ENCODE assay signal across 8 cellular contexts in genomic region chr20:34557936-34558319, GRCh38. TPM values are rescaled to one million over a fixed set of nuclear protein-coding genes. Genes with fewer than 3 reads are reported as not detected.
DNase-seq lines count a peak whose midpoint lies in the region; ATAC-seq, FAIRE-seq and TF ChIP-seq lines count a peak whose summit lies in the region.

No MANE protein-coding gene starts in this region.

- H3K4me3 ChIP-seq in liver (ENCODE audit: low read depth in 1 of 3, low read length in 3 of 3) = peak overlapping the region; percentile 40 to 76 (median 59)
- H3K4me3 ChIP-seq in HepG2 (replicated peaks in 1 of 3; ENCODE audit: insufficient read depth in 1 of 3, low read depth in 2 of 3, low read length in 3 of 3) = no peak overlapping the region
- H3K4me3 ChIP-seq in breast epithelium = peak overlapping the region; percentile 73 to 95 (median 84)

- TF ChIP-seq EP300 in HepG2 (IDR thresholded peaks at IDR 0.05; ENCODE audit: low read depth in 2 of 2, low read length in 2 of 2) (no peak), HepG2 (CRISPR knock-in tag; IDR thresholded peaks at IDR 0.05; ENCODE audit: borderline replicate concordance) (no peak)

- H3K4me1 ChIP-seq in liver (ENCODE audit: control insufficient read depth in 4 of 4, insufficient read depth in 4 of 4, low read length in 3 of 4) (peaks cover 8 to 17% (median 12%) of the 10 kb centered on the region in 4 donors), HepG2 (ENCODE audit: insufficient read depth, low read length) (peaks cover 12% of the 10 kb centered on the region), breast epithelium (peaks cover 0 to 3% of the 10 kb centered on the region in 2 donors)

- CTCF ChIA-PET in HepG2 (lab: Yijun Ruan, JAX; ENCODE audit: low intra/inter-chr PET ratio, low total read pairs) = no interaction called here

- intact Hi-C loops in HepG2 (cut with micrococcal nuclease; ENCODE audit: unreplicated experiment) = no loop called here
- intact Hi-C loops in breast epithelium (cut with DNase I; ENCODE audit: low total_unique reads) = no loop called here

- no peaks in the 10 kb centered on the region for H4K20me1 ChIP-seq in HepG2 (ENCODE audit: insufficient read depth, low read length)

- no peak for TF ChIP-seq POLR2A in HepG2 (IDR thresholded peaks at IDR 0.05; ENCODE audit: insufficient read depth in 1 of 2, low read depth in 2 of 2, low read length in 2 of 2)
- TF ChIP-seq POLR2A in breast epithelium (IDR thresholded peaks at IDR 0.05) = no peak

- POLR2A ChIA-PET in HepG2 (lab: Yijun Ruan, JAX) = no interaction called here

- H3K4me1 Mint-ChIP-seq in mesothelial cell of epicardium = peaks cover 11% of the 10 kb centered on the region

- H3K9ac ChIP-seq in liver (ENCODE audit: low read depth in 1 of 2, low read length in 2 of 2) (peak overlapping the region; percentile 77 to 89), HepG2 (ENCODE audit: insufficient read depth, low read depth, low read length) (no peak overlapping the region)

- peak overlapping the region; percentile 90 for H3K27ac Mint-ChIP-seq in mesothelial cell of epicardium

- H3K9me3 ChIP-seq in liver (ENCODE audit: control insufficient read depth in 4 of 4, low read length in 3 of 4) (no peaks in the 10 kb centered on the region), HepG2 (ENCODE audit: low read length) (no peaks in the 10 kb centered on the region), breast epithelium (no peaks in the 10 kb centered on the region)

- DNase-seq in HepG2 (ENCODE audit: low spot score) = no peak
- DNase-seq in breast epithelium (ENCODE audit: low spot score in 2 of 2) = no peak
- DNase-seq in mesothelial cell of epicardium (ENCODE audit: low spot score in 2 of 2, unreplicated experiment in 2 of 2) = no peak
- no peak for DNase-seq in NCI-H82 treated with DMSO at 0.1 percent for 48 hours (lab: John Stamatoyannopoulos, UW; ENCODE audit: unreplicated experiment)
- no peak for DNase-seq in NCI-H774 (lab: John Stamatoyannopoulos, UW)
- DNase-seq in left lobe of liver (ENCODE audit: low spot score) = no peak
- DNase-seq in H4 (ENCODE audit: low spot score) = no peak

- no peaks in the 10 kb centered on the region for H3K79me2 ChIP-seq in HepG2 (ENCODE audit: insufficient read depth, low read length)

- no peak overlapping the region for H3K4me2 ChIP-seq in HepG2 (ENCODE audit: low read depth, low read length)

- peak overlapping the region; percentile 78 for H3K4me3 Mint-ChIP-seq in mesothelial cell of epicardium

- TF ChIP-seq RAD21 in liver (IDR thresholded peaks at IDR 0.05) (no peak), HepG2 (CRISPR knock-in tag; IDR thresholded peaks at IDR 0.05) (no peak)

- H3K27me3 ChIP-seq in liver (ENCODE audit: control insufficient read depth in 4 of 4, insufficient read depth in 4 of 4, low read length in 3 of 4) (no peaks in the 10 kb centered on the region), HepG2 (ENCODE audit: control insufficient read depth in 1 of 2, insufficient read depth in 2 of 2, low read length in 2 of 2) (no peaks in the 10 kb centered on the region), breast epithelium (no peaks in the 10 kb centered on the region)

- FAIRE-seq in HepG2 (lab: Jason Lieb, UNC) = no peak

- ATAC-seq in HepG2 (no peak), left lobe of liver (no peak)

- no peaks in the 10 kb centered on the region for H3K36me3 Mint-ChIP-seq in mesothelial cell of epicardium

- 45% methylated on average over 11 of the region's 11 CpGs for WGBS in liver
- WGBS in HepG2 (ENCODE audit: low lambda C conversion rate) = 96% methylated on average over 11 of the region's 11 CpGs

- H3K9me3 Mint-ChIP-seq in mesothelial cell of epicardium = no peaks in the 10 kb centered on the region

- in situ Hi-C loops in HepG2 (cut with HindIII; ENCODE audit: extremely low pct_ligation_motif_present, low pct_unique_long_range_greater_than_20kb) = no loop called here

- TF ChIP-seq CTCF in liver (IDR thresholded peaks at IDR 0.05; ENCODE audit: low read depth, low read length, missing input control) (no peak), HepG2 (CRISPR knock-in tag; IDR thresholded peaks at IDR 0.05) (no peak), breast epithelium (IDR thresholded peaks at IDR 0.05) (no peak), mesothelial cell of epicardium (IDR thresholded peaks at IDR 0.05; ENCODE audit: unreplicated experiment) (no peak)

- H3K36me3 ChIP-seq in liver (ENCODE audit: control insufficient read depth in 4 of 4, insufficient read depth in 3 of 4, low read depth in 1 of 4, low read length in 3 of 4) (no peaks in the 10 kb centered on the region), HepG2 (replicated peaks in 1 of 2; ENCODE audit: control insufficient read depth in 1 of 2, insufficient read depth in 2 of 2, low read length in 2 of 2) (peaks cover 15 to 17% of the 10 kb centered on the region in 2 experiments; a peak in 4 of 5 replicates), breast epithelium (no peaks in the 10 kb centered on the region)

- no TSS peak for BruUV-seq in HepG2 (replicated peaks; lab: Mats Ljungman, UMichigan)

- H3K27ac ChIP-seq in liver (ENCODE audit: low read depth in 1 of 2, low read length in 2 of 2) = peak overlapping the region; percentile 81 to 90
- H3K27ac ChIP-seq in HepG2 (ENCODE audit: extremely low read length, insufficient read depth, low read length) = no peak overlapping the region
- H3K27ac ChIP-seq in breast epithelium = peak overlapping the region; percentile 97 to 98

- no peaks in the 10 kb centered on the region for H3K27me3 Mint-ChIP-seq in mesothelial cell of epicardium (ENCODE audit: low read depth)

- no peak overlapping the region for H2AFZ ChIP-seq in HepG2 (ENCODE audit: low read length)

TF ChIP-seq in liver, 16 proteins besides CTCF, POLR2A, EP300 and RAD21:
- TF ChIP-seq JUND (IDR thresholded peaks at IDR 0.05) = no peak

TF ChIP-seq in HepG2, 621 proteins besides CTCF, POLR2A, EP300 and RAD21 (continues in another document):
- no peak for TF ChIP-seq RAD51 (IDR thresholded peaks at IDR 0.05; ENCODE audit: borderline replicate concordance)

RNA-seq across cellular contexts. Expression of gene MAP1LC3A, which starts 0.6 kb away (rescaled TPM):
- total RNA-seq in liver = 1 to 10 TPM; 4.9 to 6.3 TPM
- polyA plus RNA-seq in liver = 10 to 100 TPM; 19.1 to 38.8 TPM
- not detected in 2 replicates for total RNA-seq in HepG2 (2016; rRNA removed; fragmentation: Illumina TruSeq; extraction: Trizol)
- total RNA-seq in HepG2 (2016; cell fraction: cytosol; rRNA removed; fragmentation: Illumina TruSeq; extraction: Trizol; ENCODE audit: low read depth) = not detected in 2 replicates
- not detected in 2 replicates for total RNA-seq in HepG2 (2016; cell fraction: insoluble cytoplasmic fraction; rRNA removed; fragmentation: Illumina TruSeq; extraction: Trizol)
- total RNA-seq in HepG2 (2016; cell fraction: membrane; rRNA removed; fragmentation: Illumina TruSeq; extraction: Trizol) = not detected in 2 replicates
- total RNA-seq in HepG2 (2016; cell fraction: nucleus; rRNA removed; fragmentation: Illumina TruSeq; extraction: Trizol) = not detected in 2 replicates
- not detected in 2 replicates for polyA plus RNA-seq in HepG2 (2011; rRNA removed)
- polyA plus RNA-seq in HepG2 (2011; cell fraction: cytosol; rRNA removed) = not detected in 2 replicates
- polyA plus RNA-seq in HepG2 (2011; cell fraction: nucleus; rRNA removed) = 0.17 TPM in 1 of 2 replicates, not detected in the other
- not detected in 2 replicates for polyA plus RNA-seq in HepG2 (2012)
- polyA plus RNA-seq in HepG2 (2016; cell fraction: cytosol; fragmentation: Illumina TruSeq; extraction: Trizol; ENCODE audit: low read depth) = not detected in 2 replicates
- polyA plus RNA-seq in HepG2 (2016; cell fraction: insoluble cytoplasmic fraction; fragmentation: Illumina TruSeq; extraction: Trizol; ENCODE audit: low read depth) = not detected in 2 replicates
- not detected in 2 replicates for polyA plus RNA-seq in HepG2 (2016; cell fraction: membrane; fragmentation: Illumina TruSeq; extraction: Trizol; ENCODE audit: low read depth)
- polyA plus RNA-seq in HepG2 (2016; cell fraction: nucleus; fragmentation: Illumina TruSeq; extraction: Trizol; ENCODE audit: insufficient read depth, low read depth) = not detected in 2 replicates
- polyA minus RNA-seq in HepG2 (2011; rRNA and poly(A)+ RNA removed; ENCODE audit: low replicate concordance) = not detected in 2 replicates
- polyA minus RNA-seq in HepG2 (2011; cell fraction: cytosol; rRNA and poly(A)+ RNA removed) = not detected in 2 replicates
- not detected in 2 replicates for polyA minus RNA-seq in HepG2 (2011; cell fraction: nucleus; rRNA and poly(A)+ RNA removed)
- 10 to 100 TPM; 39.2 to 58.2 (median 51.5) TPM for total RNA-seq in breast epithelium
- total RNA-seq in mesothelial cell of epicardium = 36.0 to 42.2 TPM (median 37.8 TPM) in 3 replicates
- 24.2 TPM for total RNA-seq in left lobe of liver
- total RNA-seq in H4 (2014; rRNA removed; shearing (Covaris generic)) = 12.4 and 15.4 TPM in 2 replicates

RNA-seq across cellular contexts. Expression of gene DYNLRB1, which starts 41.7 kb away (rescaled TPM):
- 10 to 100 TPM; 15.8 to 31.7 TPM for total RNA-seq in liver
- polyA plus RNA-seq in liver = 10 to 100 TPM; 57.8 to 66.9 TPM
- 140 and 151 TPM in 2 replicates for total RNA-seq in HepG2 (2016; rRNA removed; fragmentation: Illumina TruSeq; extraction: Trizol)
- 70.8 and 95.6 TPM in 2 replicates for total RNA-seq in HepG2 (2016; cell fraction: cytosol; rRNA removed; fragmentation: Illumina TruSeq; extraction: Trizol; ENCODE audit: low read depth)
- 132 and 137 TPM in 2 replicates for total RNA-seq in HepG2 (2016; cell fraction: insoluble cytoplasmic fraction; rRNA removed; fragmentation: Illumina TruSeq; extraction: Trizol)
- total RNA-seq in HepG2 (2016; cell fraction: membrane; rRNA removed; fragmentation: Illumina TruSeq; extraction: Trizol) = 86.4 and 104 TPM in 2 replicates
- total RNA-seq in HepG2 (2016; cell fraction: nucleus; rRNA removed; fragmentation: Illumina TruSeq; extraction: Trizol) = 52.8 and 64.0 TPM in 2 replicates
- polyA plus RNA-seq in HepG2 (2011; rRNA removed) = 244 and 285 TPM in 2 replicates
- polyA plus RNA-seq in HepG2 (2011; cell fraction: cytosol; rRNA removed) = 208 and 234 TPM in 2 replicates
- polyA plus RNA-seq in HepG2 (2011; cell fraction: nucleus; rRNA removed) = 71.4 and 86.5 TPM in 2 replicates
- polyA plus RNA-seq in HepG2 (2012) = 331 and 366 TPM in 2 replicates
- polyA plus RNA-seq in HepG2 (2016; cell fraction: cytosol; fragmentation: Illumina TruSeq; extraction: Trizol; ENCODE audit: low read depth) = 170 and 195 TPM in 2 replicates
- polyA plus RNA-seq in HepG2 (2016; cell fraction: insoluble cytoplasmic fraction; fragmentation: Illumina TruSeq; extraction: Trizol; ENCODE audit: low read depth) = 370 and 446 TPM in 2 replicates
- polyA plus RNA-seq in HepG2 (2016; cell fraction: membrane; fragmentation: Illumina TruSeq; extraction: Trizol; ENCODE audit: low read depth) = 217 and 229 TPM in 2 replicates
- polyA plus RNA-seq in HepG2 (2016; cell fraction: nucleus; fragmentation: Illumina TruSeq; extraction: Trizol; ENCODE audit: insufficient read depth, low read depth) = 196 and 204 TPM in 2 replicates
- 201 and 224 TPM in 2 replicates for polyA minus RNA-seq in HepG2 (2011; rRNA and poly(A)+ RNA removed; ENCODE audit: low replicate concordance)
- 65.3 and 87.8 TPM in 2 replicates for polyA minus RNA-seq in HepG2 (2011; cell fraction: cytosol; rRNA and poly(A)+ RNA removed)
- polyA minus RNA-seq in HepG2 (2011; cell fraction: nucleus; rRNA and poly(A)+ RNA removed) = 48.7 and 54.5 TPM in 2 replicates
- total RNA-seq in breast epithelium = 10 to 100 TPM; 77.7 to 100.0 (median 98.1) TPM
- 95.9 to 101 TPM (median 96.7 TPM) in 3 replicates for total RNA-seq in mesothelial cell of epicardium
- 34.6 TPM for total RNA-seq in left lobe of liver
- total RNA-seq in H4 (2014; rRNA removed; shearing (Covaris generic)) = 142 and 180 TPM in 2 replicates

Comparison
In these comparisons a context has a peak if more than half of its experiments do, and no peak if none do; other contexts are left out.
1. H3K4me3 ChIP-seq: peak in liver (3 of 3) and breast epithelium (3 of 3); none in HepG2 (0 of 3).